Comparison of ENCODE assay signal across 8 cellular contexts in the genomic region with DNA sequence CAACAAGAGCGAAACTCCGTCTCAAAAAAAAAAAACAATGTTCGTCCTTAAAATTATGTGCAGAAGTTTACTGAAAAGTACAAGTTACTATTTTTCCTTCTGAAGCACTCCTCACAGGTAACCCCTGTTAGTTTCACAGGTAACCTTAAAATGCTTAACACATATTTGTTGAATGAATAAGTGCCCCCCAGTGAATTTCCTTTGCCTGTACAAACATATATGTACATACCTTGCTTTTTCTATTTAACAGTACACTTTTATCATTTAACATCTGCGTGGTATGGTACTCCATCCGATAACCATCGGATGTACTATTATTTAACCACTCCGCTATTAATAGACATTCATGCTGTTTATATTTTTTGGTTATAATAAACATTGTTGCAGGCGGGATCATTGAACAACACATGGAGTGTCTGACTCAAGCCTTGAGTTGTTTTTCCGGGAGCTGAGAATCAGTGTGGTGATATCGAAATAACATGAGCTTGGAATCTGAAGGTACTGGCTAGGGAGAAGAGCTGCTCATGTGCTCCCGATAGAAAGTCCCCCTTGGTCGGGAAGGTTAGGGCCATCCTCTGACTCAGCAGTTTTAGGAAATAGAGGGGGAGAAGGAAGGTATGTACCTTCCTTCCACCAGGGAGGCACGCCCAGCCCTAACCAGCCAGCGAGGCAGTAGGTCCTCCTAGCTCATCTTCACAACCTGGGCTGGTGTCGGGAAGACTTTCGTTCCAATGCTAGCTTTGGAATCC. TPM values are rescaled to one million over a fixed set of nuclear protein-coding genes. Genes with fewer than 3 reads are reported as not detected.
A peak's percentile ranks its signal among the peaks of the same experiment; 100 is the strongest.
DNase-seq lines count a peak whose midpoint lies in the region; ATAC-seq and TF ChIP-seq lines count a peak whose summit lies in the region.

No MANE protein-coding gene starts in this region.

- intact Hi-C loops in body of pancreas (cut with DNase I) (no loop called here), lower lobe of right lung (cut with DNase I) (no loop called here)

- H4K20me1 ChIP-seq in BLaER1 treated with 17β-estradiol and CSF1 and Interleukin-3, amounts not matched to agents 10 nM and 100 nM = peaks cover 30 to 46% (median 43%) of the 10 kb centered on the region in 11 experiments

- H3K36me3 ChIP-seq in BLaER1 treated with 17β-estradiol and CSF1 and Interleukin-3, amounts not matched to agents 10 nM and 100 nM = peaks cover 13 to 22% (median 19%) of the 10 kb centered on the region in 11 experiments; a peak in 20 of 22 replicates
- H3K36me3 ChIP-seq in body of pancreas (replicated peaks in 1 of 2; ENCODE audit: insufficient read depth in 1 of 2, low read depth in 2 of 2) (no peaks in the 10 kb centered on the region), lower lobe of right lung (peaks cover 19% of the 10 kb centered on the region)

- H3K27ac ChIP-seq in BLaER1 treated with 17β-estradiol and CSF1 and Interleukin-3, amounts not matched to agents 10 nM and 100 nM = peak overlapping the region in 8 of 11 experiments; percentile 69 to 93 (median 87); a peak in 13 of 22 replicates
- peak overlapping the region; percentile 73 to 94 (median 86) for H3K27ac ChIP-seq in body of pancreas
- H3K27ac ChIP-seq in lower lobe of right lung = peak overlapping the region; percentile 94

- peak in 1 of 3 donors; percentile 9 for TF ChIP-seq POLR2A in body of pancreas (IDR thresholded peaks at IDR 0.05)

- H3K9me3 ChIP-seq in BLaER1 treated with 17β-estradiol and CSF1 and Interleukin-3, amounts not matched to agents 10 nM and 100 nM (replicated peaks in 1 of 11) = no peaks in the 10 kb centered on the region
- H3K9me3 ChIP-seq in body of pancreas = no peaks in the 10 kb centered on the region
- no peaks in the 10 kb centered on the region for H3K9me3 ChIP-seq in lower lobe of right lung

- DNase-seq in HuH-7 (ENCODE audit: low spot score) (peak; percentile 37), body of pancreas (no peak), lower lobe of right lung (no peak), NCI-H146 (lab: John Stamatoyannopoulos, UW) (no peak), KG1 (lab: John Stamatoyannopoulos, UW) (no peak)

- no peaks in the 10 kb centered on the region for H3K27me3 ChIP-seq in BLaER1 treated with 17β-estradiol and CSF1 and Interleukin-3, amounts not matched to agents 10 nM and 100 nM
- H3K27me3 ChIP-seq in body of pancreas (no peaks in the 10 kb centered on the region), lower lobe of right lung (ENCODE audit: low read depth) (no peaks in the 10 kb centered on the region)

- ATAC-seq in body of pancreas (no peak), lower lobe of right lung (no peak), HG03342 (IDR thresholded peaks at IDR 0.05; ENCODE audit: unreplicated experiment) (no peak), GM18502 (IDR thresholded peaks at IDR 0.05; ENCODE audit: poor library complexity, unreplicated experiment) (no peak)

- peak overlapping the region; percentile 73 to 94 (median 86) for H3K4me3 ChIP-seq in BLaER1 treated with 17β-estradiol and CSF1 and Interleukin-3, amounts not matched to agents 10 nM and 100 nM
- H3K4me3 ChIP-seq in body of pancreas (peak overlapping the region in 1 of 2 donors; percentile 62), lower lobe of right lung (peak overlapping the region; percentile 86)

- TF ChIP-seq CTCF in body of pancreas (IDR thresholded peaks at IDR 0.05) = no peak
- no peak for TF ChIP-seq CTCF in lower lobe of right lung (IDR thresholded peaks at IDR 0.05)

- peak overlapping the region; percentile 78 to 98 (median 92) for H3K4me2 ChIP-seq in BLaER1 treated with 17β-estradiol and CSF1 and Interleukin-3, amounts not matched to agents 10 nM and 100 nM

- peaks cover 36 to 82% (median 59%) of the 10 kb centered on the region in 10 experiments for H3K4me1 ChIP-seq in BLaER1 treated with 17β-estradiol and CSF1 and Interleukin-3, amounts not matched to agents 10 nM and 100 nM
- peaks cover 35% of the 10 kb centered on the region for H3K4me1 ChIP-seq in body of pancreas
- peaks cover 55% of the 10 kb centered on the region for H3K4me1 ChIP-seq in lower lobe of right lung

- H3K9ac ChIP-seq in BLaER1 treated with 17β-estradiol and CSF1 and Interleukin-3, amounts not matched to agents 10 nM and 100 nM = peak overlapping the region; percentile 85 to 94 (median 90)

- 33 to 35% methylated on average over 16 of the region's 16 CpGs for WGBS in body of pancreas, 2 donors

RNA-seq across cellular contexts. Expression of gene RAB35, which starts 1.6 kb away (rescaled TPM):
- total RNA-seq in body of pancreas (1 to 10 TPM; 4.0 to 7.0 TPM), lower lobe of right lung (48.2 TPM)
